Comparison of ENCODE assay signal across 19 cellular contexts in the genomic region with DNA sequence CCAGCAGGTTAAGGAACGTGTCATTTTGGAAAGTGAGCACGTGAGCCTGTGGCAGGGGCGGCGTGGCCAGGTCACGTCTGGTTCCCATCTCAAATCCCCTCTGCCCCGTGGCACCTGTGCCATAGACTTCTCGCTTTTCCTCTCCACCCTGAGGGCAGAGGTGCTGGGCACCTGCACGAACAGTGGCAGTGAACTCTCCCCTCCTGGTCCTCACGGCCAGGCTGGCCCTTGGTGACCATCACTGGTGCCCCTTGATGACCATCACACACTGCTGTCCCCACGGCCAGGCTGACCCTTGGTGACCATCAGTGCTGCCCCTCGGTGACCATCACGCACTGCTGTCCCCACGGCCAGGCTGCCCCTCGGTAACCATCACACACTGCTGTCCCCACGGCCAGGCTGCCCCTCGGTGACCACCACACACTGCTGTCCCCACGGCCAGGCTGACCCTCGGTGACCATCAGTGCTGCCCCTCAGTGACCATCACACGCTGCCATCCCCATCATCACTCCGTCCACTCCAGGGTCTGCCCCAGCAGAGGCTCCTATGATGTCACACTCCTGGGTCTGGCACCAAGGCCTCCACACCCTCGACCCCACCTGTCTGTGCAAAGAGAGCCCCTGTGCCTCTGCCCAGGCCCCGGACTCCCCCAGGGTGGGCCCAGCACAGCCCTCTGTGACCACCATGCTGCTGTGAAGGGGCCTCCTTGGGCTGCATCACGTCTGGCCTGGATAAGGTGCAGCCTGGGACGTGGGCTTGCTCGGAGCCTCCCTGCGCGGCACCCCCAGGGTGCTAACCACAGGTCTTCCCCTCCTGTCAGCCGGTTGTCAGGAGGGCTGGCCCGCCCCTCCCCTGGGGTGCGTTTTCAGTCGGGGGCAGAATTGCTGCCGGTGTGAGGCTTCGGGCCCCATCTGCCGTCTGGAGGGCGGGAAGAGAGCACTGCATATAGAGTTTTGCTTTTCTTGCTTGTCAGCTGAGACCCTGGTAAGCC.
"Had no signal": no experiment of that assay in that cellular context is flagged by ENCODE, and none has a peak within 500 bp of the region (broad histone marks: within the 10 kb centered on the region; RNA-seq: fewer than 3 reads in every experiment).

No MANE protein-coding gene starts in this region.

- H3K9me3 Mint-ChIP-seq: activated naive CD4-positive, alpha-beta T cell treated with anti-CD3 and anti-CD28 coated beads for 36 hours; activated T-helper 1 cell treated with anti-CD3 and anti-CD28 coated beads, Interleukin-12 subunit alpha, Interleukin-12 subunit beta, Interleukin-2, Interleukin-4 antibody, amounts not matched to agents 30 ng/mL and 10 ng/mL and 1 ng/mL, durations not matched to agents 14 hours and 24 hours and 36 hours; natural killer cell treated with Interleukin-12 subunit alpha and Interleukin-12 subunit beta and Interleukin-15 and Interleukin-18, amount 100 ng/mL, for 72 hours had no signal

- H3K36me3 Mint-ChIP-seq: natural killer cell treated with Interleukin-12 subunit alpha and Interleukin-12 subunit beta and Interleukin-15 and Interleukin-18, amount 100 ng/mL, for 72 hours had no signal

- H3K27ac Mint-ChIP-seq: activated CD4-positive, alpha-beta T cell treated with anti-CD3 and anti-CD28 coated beads for 36 hours; activated naive CD4-positive, alpha-beta T cell treated with anti-CD3 and anti-CD28 coated beads for 36 hours; activated T-helper 1 cell treated with anti-CD3 and anti-CD28 coated beads, Interleukin-12 subunit alpha, Interleukin-12 subunit beta, Interleukin-2, Interleukin-4 antibody, amounts not matched to agents 30 ng/mL and 10 ng/mL and 1 ng/mL, durations not matched to agents 14 hours and 24 hours and 36 hours; natural killer cell treated with Interleukin-12 subunit alpha and Interleukin-12 subunit beta and Interleukin-15 and Interleukin-18, amount 100 ng/mL, for 72 hours had no signal

- H3K27me3 ChIP-seq: body of pancreas, cardiac muscle cell had no signal

- H3K36me3 ChIP-seq: cardiac muscle cell, heart right ventricle, left ventricle myocardium inferior, suprapubic skin, tibial artery had no signal

- DNase-seq: activated CD4-positive, alpha-beta T cell treated with anti-CD3 and anti-CD28 coated beads for 36 hours; activated CD4-positive, CD25-positive, alpha-beta regulatory T cell; activated effector memory CD4-positive, alpha-beta T cell treated with anti-CD3 and anti-CD28 coated beads, Interleukin-2, amount 50 U/mL, for 16 hours; activated naive CD4-positive, alpha-beta T cell treated with anti-CD3 and anti-CD28 coated beads for 36 hours; activated T-cell treated with anti-CD3 and anti-CD28 coated beads, Interleukin-2, amount 50 U/mL, for 1 hour; anterior cingulate cortex; body of pancreas; endodermal cell; foreskin fibroblast; heart right ventricle; left ventricle myocardium inferior; stimulated activated naive CD4-positive, alpha-beta T cell; tibial artery had no signal

- H3K27ac ChIP-seq: body of pancreas, cardiac muscle cell, heart right ventricle, left ventricle myocardium inferior, suprapubic skin, tibial artery had no signal

- H3K4me3 ChIP-seq: body of pancreas, cardiac muscle cell, heart right ventricle, left ventricle myocardium inferior, mucosa of descending colon, suprapubic skin, tibial artery had no signal

- H3K4me1 ChIP-seq: body of pancreas, heart right ventricle, left ventricle myocardium inferior, tibial artery had no signal

- H3K9me3 ChIP-seq: body of pancreas, heart right ventricle, left ventricle myocardium inferior, mucosa of descending colon, suprapubic skin, tibial artery had no signal

- ATAC-seq: activated CD4-positive, alpha-beta T cell treated with anti-CD3 and anti-CD28 coated beads for 36 hours; body of pancreas; esophagus mucosa; mucosa of descending colon; natural killer cell treated with Interleukin-12 subunit alpha and Interleukin-12 subunit beta and Interleukin-15 and Interleukin-18, amount 100 ng/mL, for 72 hours had no signal
